ENCODE assay signal across 18 cellular contexts in genomic region chr7:1164436-1164835, GRCh38. TPM values are rescaled to one million over a fixed set of nuclear protein-coding genes. Genes with fewer than 3 reads are reported as not detected.
DNase-seq lines count a peak whose midpoint lies in the region; ATAC-seq and TF ChIP-seq lines count a peak whose summit lies in the region.
"Had no signal": no experiment of that assay in that cellular context is flagged by ENCODE, and none has a peak within 500 bp of the region (broad histone marks: within the 10 kb centered on the region; RNA-seq: fewer than 3 reads in every experiment).

No MANE protein-coding gene starts in this region.

- no peak overlapping the region for H3K4me3 Mint-ChIP-seq in activated CD8-positive, alpha-beta T cell treated with anti-CD3 and anti-CD28 coated beads, Interleukin-2, amount 10 ng/mL, durations not matched to agents 7 days and 5 days
- H3K4me3 Mint-ChIP-seq in activated CD8-positive, alpha-beta T cell treated with anti-CD3 and anti-CD28 coated beads for 36 hours = no peak overlapping the region
- H3K4me3 Mint-ChIP-seq in memory B cell = no peak overlapping the region
- H3K4me3 Mint-ChIP-seq: B cell, H9 had no signal

- H3K27me3 ChIP-seq in H7 (ENCODE audit: control insufficient read depth, insufficient read depth, low read length) = no peaks in the 10 kb centered on the region
- H3K27me3 ChIP-seq: BLaER1 had no signal

- ATAC-seq in activated CD8-positive, alpha-beta T cell treated with anti-CD3 and anti-CD28 coated beads, Interleukin-2, amount 10 ng/mL, durations not matched to agents 7 days and 5 days = no peak
- ATAC-seq in activated CD8-positive, alpha-beta T cell treated with anti-CD3 and anti-CD28 coated beads for 36 hours = no peak
- no peak for ATAC-seq in memory B cell (ENCODE audit: low read depth)
- no peak for ATAC-seq in GM18867 (IDR thresholded peaks at IDR 0.05; ENCODE audit: unreplicated experiment)
- ATAC-seq: HCT116 had no signal

- CTCF ChIA-PET in activated CD8-positive, alpha-beta T cell treated with anti-CD3 and anti-CD28 coated beads, Interleukin-2, amount 10 ng/mL, durations not matched to agents 7 days and 5 days (lab: Charles Lee) = interaction anchor here (1.3 kb wide), 1 partner anchor 171 kb away, joined by 3 read pairs; no protein-coding TSS in a partner anchor
- CTCF ChIA-PET in activated CD8-positive, alpha-beta T cell treated with anti-CD3 and anti-CD28 coated beads for 36 hours (lab: Charles Lee) = no interaction called here
- CTCF ChIA-PET in RWPE1 (lab: Yijun Ruan, JAX) = no interaction called here

- TF ChIP-seq CTCF in activated CD8-positive, alpha-beta T cell treated with anti-CD3 and anti-CD28 coated beads for 36 hours (IDR thresholded peaks at IDR 0.05) = no peak
- no peak for TF ChIP-seq CTCF in RWPE1 (conservative IDR thresholded peaks at IDR 0.05; ENCODE audit: low read depth)

- peak overlapping the region; percentile 3; the same call in 1 of the 2 replicates for H3K27ac ChIP-seq in RWPE1
- H3K27ac ChIP-seq: 22Rv1, BLaER1, C4-2B, GM23248 had no signal

- H3K27ac Mint-ChIP-seq in activated CD8-positive, alpha-beta T cell treated with anti-CD3 and anti-CD28 coated beads, Interleukin-2, amount 10 ng/mL, durations not matched to agents 7 days and 5 days = peak overlapping the region; percentile 28
- H3K27ac Mint-ChIP-seq in activated CD8-positive, alpha-beta T cell treated with anti-CD3 and anti-CD28 coated beads for 36 hours = no peak overlapping the region
- H3K27ac Mint-ChIP-seq in memory B cell = peak overlapping the region; percentile 49
- H3K27ac Mint-ChIP-seq: CD4-positive, CD25-positive, alpha-beta regulatory T cell; H9 had no signal

- H3K36me3 Mint-ChIP-seq in activated CD8-positive, alpha-beta T cell treated with anti-CD3 and anti-CD28 coated beads, Interleukin-2, amount 10 ng/mL, durations not matched to agents 7 days and 5 days (ENCODE audit: low read depth) = peaks cover 12% of the 10 kb centered on the region
- peaks cover 4% of the 10 kb centered on the region for H3K36me3 Mint-ChIP-seq in activated CD8-positive, alpha-beta T cell treated with anti-CD3 and anti-CD28 coated beads for 36 hours (ENCODE audit: low read depth)
- H3K36me3 Mint-ChIP-seq in memory B cell = no peaks in the 10 kb centered on the region

- POLR2A ChIA-PET in activated CD8-positive, alpha-beta T cell treated with anti-CD3 and anti-CD28 coated beads, Interleukin-2, amount 10 ng/mL, durations not matched to agents 7 days and 5 days (lab: Charles Lee) = no interaction called here
- POLR2A ChIA-PET in activated CD8-positive, alpha-beta T cell treated with anti-CD3 and anti-CD28 coated beads for 36 hours (lab: Charles Lee) = no interaction called here
- POLR2A ChIA-PET in RWPE1 (lab: Yijun Ruan, JAX; ENCODE audit: low non-redundant PET) = no interaction called here

- peaks cover 19% of the 10 kb centered on the region for H3K4me1 Mint-ChIP-seq in activated CD8-positive, alpha-beta T cell treated with anti-CD3 and anti-CD28 coated beads, Interleukin-2, amount 10 ng/mL, durations not matched to agents 7 days and 5 days (ENCODE audit: low read depth)
- peaks cover 12% of the 10 kb centered on the region for H3K4me1 Mint-ChIP-seq in activated CD8-positive, alpha-beta T cell treated with anti-CD3 and anti-CD28 coated beads for 36 hours (ENCODE audit: low read depth)
- H3K4me1 Mint-ChIP-seq in memory B cell = peaks cover 9% of the 10 kb centered on the region

- no peaks in the 10 kb centered on the region for H3K27me3 Mint-ChIP-seq in activated CD8-positive, alpha-beta T cell treated with anti-CD3 and anti-CD28 coated beads, Interleukin-2, amount 10 ng/mL, durations not matched to agents 7 days and 5 days (ENCODE audit: low read depth)
- H3K27me3 Mint-ChIP-seq in activated CD8-positive, alpha-beta T cell treated with anti-CD3 and anti-CD28 coated beads for 36 hours = no peaks in the 10 kb centered on the region
- no peaks in the 10 kb centered on the region for H3K27me3 Mint-ChIP-seq in memory B cell
- H3K27me3 Mint-ChIP-seq: B cell; CD4-positive, CD25-positive, alpha-beta regulatory T cell; CD8-positive, alpha-beta memory T cell had no signal

- H3K36me3 ChIP-seq in H7 (replicated peaks; ENCODE audit: control insufficient read depth, insufficient read depth, low read length) = peaks cover 2% of the 10 kb centered on the region

- DNase-seq in activated CD8-positive, alpha-beta T cell treated with anti-CD3 and anti-CD28 coated beads, Interleukin-2, amount 10 ng/mL, durations not matched to agents 7 days and 5 days = no peak
- no peak for DNase-seq in activated CD8-positive, alpha-beta T cell treated with anti-CD3 and anti-CD28 coated beads for 36 hours
- DNase-seq in RWPE1 (ENCODE audit: low spot score) = no peak
- DNase-seq in memory B cell (ENCODE audit: low spot score in 2 of 2) = no peak
- no peak for DNase-seq in NCI-H1694 (lab: John Stamatoyannopoulos, UW)
- no peak for DNase-seq in H7
- DNase-seq: CD4-positive, CD25-positive, alpha-beta regulatory T cell; CD8-positive, alpha-beta memory T cell; DMS53; DMS79 treated with DMSO at 0.1 percent for 48 hours; GM23248; H9 had no signal

- H3K9me3 Mint-ChIP-seq in activated CD8-positive, alpha-beta T cell treated with anti-CD3 and anti-CD28 coated beads, Interleukin-2, amount 10 ng/mL, durations not matched to agents 7 days and 5 days (ENCODE audit: insufficient read depth) = no peaks in the 10 kb centered on the region
- no peaks in the 10 kb centered on the region for H3K9me3 Mint-ChIP-seq in activated CD8-positive, alpha-beta T cell treated with anti-CD3 and anti-CD28 coated beads for 36 hours
- H3K9me3 Mint-ChIP-seq in memory B cell = no peaks in the 10 kb centered on the region
- H3K9me3 Mint-ChIP-seq: CD8-positive, alpha-beta memory T cell; H9 had no signal

- intact Hi-C loops in activated CD8-positive, alpha-beta T cell treated with anti-CD3 and anti-CD28 coated beads for 36 hours (cut with micrococcal nuclease) = loop anchor here (10.0 kb wide), 1 partner anchor 170 kb away; no protein-coding TSS in a partner anchor

- no peak overlapping the region for H3K4me3 ChIP-seq in H7 (ENCODE audit: insufficient read depth, low read depth, low read length)
- H3K4me3 ChIP-seq: BLaER1, GM23248 had no signal

RNA-seq across cellular contexts. Expression of gene ZFAND2A, which starts 4.4 kb away (rescaled TPM):
- 10 to 100 TPM; 25.6 to 26.0 TPM for total RNA-seq in activated CD8-positive, alpha-beta T cell treated with anti-CD3 and anti-CD28 coated beads, Interleukin-2, amount 10 ng/mL, durations not matched to agents 7 days and 5 days
- 10 to 100 TPM; 22.1 to 23.5 TPM for total RNA-seq in activated CD8-positive, alpha-beta T cell treated with anti-CD3 and anti-CD28 coated beads for 36 hours
- total RNA-seq in H7 (2014; rRNA removed; shearing (Covaris generic)) = 5.3 and 9.2 TPM in 2 replicates
